12 cellular contexts compared by ENCODE assay signal in the genomic region with DNA sequence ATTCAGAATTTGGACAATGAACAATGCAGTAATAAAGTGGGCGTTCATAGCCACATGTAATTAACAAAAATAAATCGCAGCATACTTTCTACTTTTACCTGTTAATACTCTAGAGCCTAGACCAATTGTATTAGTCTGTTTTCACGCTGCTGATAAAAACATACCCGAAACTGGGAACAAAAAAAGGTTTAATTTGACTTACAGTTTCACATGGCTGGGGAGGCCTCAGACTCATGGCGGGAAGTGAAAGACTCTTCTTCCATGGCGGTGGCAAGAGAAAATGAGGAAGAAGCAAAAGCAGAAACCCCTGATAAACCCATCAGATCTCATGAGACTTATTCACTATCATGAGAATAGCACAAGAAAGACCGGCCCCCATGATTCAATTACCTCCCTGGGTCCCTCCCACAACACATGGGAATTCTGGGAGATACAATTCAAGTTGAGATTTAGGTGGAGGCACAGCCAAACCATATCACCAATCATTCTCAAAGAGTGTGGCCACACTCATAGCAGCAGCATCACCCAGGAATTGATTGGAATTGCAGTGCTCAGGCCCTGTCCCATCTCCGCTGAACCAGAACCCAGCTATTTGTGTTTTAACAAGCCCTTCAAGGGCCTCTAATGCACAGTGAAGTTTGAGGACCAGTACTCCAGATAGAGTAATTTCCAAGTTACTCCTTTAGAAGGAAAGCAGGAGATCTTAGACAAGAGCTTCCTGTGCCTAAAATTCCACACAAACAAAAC.
DNase-seq lines count a peak whose midpoint lies in the region; ATAC-seq, FAIRE-seq and TF ChIP-seq lines count a peak whose summit lies in the region.
"Had no signal": no experiment of that assay in that cellular context is flagged by ENCODE, and none has a peak within 500 bp of the region (broad histone marks: within the 10 kb centered on the region; RNA-seq: fewer than 3 reads in every experiment).

No MANE protein-coding gene starts in this region.

- no peak overlapping the region for H3K27ac ChIP-seq in GM12878 (ENCODE audit: control insufficient read depth, insufficient read depth)

- H3K36me3 ChIP-seq in GM12878 (ENCODE audit: control insufficient read depth in 2 of 2, insufficient read depth in 2 of 2, low read length in 1 of 2), result no peaks in the 10 kb centered on the region

- intact Hi-C loops in GM12878 (cut with micrococcal nuclease; ENCODE audit: unreplicated experiment), result loop anchor here (2.0 kb wide), 1 partner anchor 64 kb away; no protein-coding TSS in a partner anchor

- ATAC-seq in GM18867 (IDR thresholded peaks at IDR 0.05; ENCODE audit: unreplicated experiment) (peak; percentile 59), GM21529 (IDR thresholded peaks at IDR 0.05; ENCODE audit: unreplicated experiment) (peak; percentile 80), HG03159 (IDR thresholded peaks at IDR 0.05; ENCODE audit: unreplicated experiment) (peak; percentile 56), GM12878 (peak; percentile 83)

- TF ChIP-seq EP300 in GM12878 (IDR thresholded peaks at IDR 0.05; ENCODE audit: borderline replicate concordance in 1 of 2, control insufficient read depth in 1 of 2, low read depth in 2 of 2, low read length in 2 of 2), result no peak; a peak in 1 of 4 replicates

- RAD21 ChIA-PET in GM12878 (lab: Charles Lee; ENCODE audit: unreplicated experiment), result no interaction called here

- no peaks in the 10 kb centered on the region for H4K20me1 ChIP-seq in GM12878 (ENCODE audit: control insufficient read depth, insufficient read depth)

- CTCF ChIA-PET in GM12878 (lab: Yijun Ruan, JAX), result no interaction called here

- FAIRE-seq in GM12878 (lab: Jason Lieb, UNC), result peak; percentile 27
- FAIRE-seq: endothelial cell of umbilical vein had no signal

- BruUV-seq in GM12878 (replicated peaks; lab: Mats Ljungman, UMichigan), result no TSS peak

- TF ChIP-seq CTCF in GM12878 (IDR thresholded peaks at IDR 0.05 in 2 of 3, conservative IDR thresholded peaks at IDR 0.05 in 1 of 3; ENCODE audit: control insufficient read depth in 2 of 3, extremely low read depth in 1 of 3, insufficient read depth in 1 of 3, low read depth in 3 of 3, low read length in 3 of 3), result no peak

- 14% methylated on average over 8 of the region's 8 CpGs for WGBS in GM12878 (ENCODE audit: insufficient coverage, insufficient replicate concordance, low lambda C conversion rate, missing lambda C conversion rate)

- H3K4me1 ChIP-seq in GM12878 (ENCODE audit: control insufficient read depth, insufficient read depth, low read length), result peaks cover 20% of the 10 kb centered on the region

- H3K79me2 ChIP-seq in GM12878 (ENCODE audit: control insufficient read depth, insufficient read depth, low read length), result no peaks in the 10 kb centered on the region; the same call in 1 of the 2 replicates

- in situ Hi-C loops in GM12878 (cut with MboI), result no loop called here

- no peak overlapping the region for H3K9ac ChIP-seq in GM12878 (ENCODE audit: control insufficient read depth, insufficient read depth, low read length)

- DNase-seq in GM12878 (ENCODE audit: low read depth, low spot score) (peak; percentile 54), SIG-M5 treated with dmso at 0.1 percent for 504 hours (lab: John Stamatoyannopoulos, UW; ENCODE audit: unreplicated experiment) (no peak), T-helper 2 cell (no peak), NCI-H1436 treated with DMSO at 0.1 percent for 48 hours (lab: John Stamatoyannopoulos, UW) (no peak), globus pallidus (ENCODE audit: low spot score) (no peak)
- DNase-seq: CD8-positive, alpha-beta memory T cell; mesendoderm; NCI-H2227 treated with DMSO at 0.1 percent for 48 hours had no signal

- H3K4me2 ChIP-seq in GM12878 (ENCODE audit: control insufficient read depth, insufficient read depth), result peak overlapping the region; percentile 75

- H3K27me3 ChIP-seq in GM12878 (replicated peaks in 1 of 2; ENCODE audit: control insufficient read depth in 2 of 2, insufficient read depth in 2 of 2, low read length in 1 of 2), result no peaks in the 10 kb centered on the region

- H2AFZ ChIP-seq in GM12878 (ENCODE audit: control insufficient read depth, low read depth, low read length), result no peak overlapping the region

- H3K4me3 ChIP-seq in GM12878, result peak overlapping the region; percentile 37; the same call in 1 of the 2 replicates

- SMC1A ChIA-PET in GM12878 (lab: Charles Lee; ENCODE audit: uncharacterized antibody, unreplicated experiment), result interaction anchor here (1.0 kb wide), 1 partner anchor 55 kb away, joined by 3 read pairs; no protein-coding TSS in a partner anchor

- no peaks in the 10 kb centered on the region; the same call in 1 of the 3 replicates for H3K9me3 ChIP-seq in GM12878 (replicated peaks; ENCODE audit: control insufficient read depth, insufficient read depth, low read length)

- TF ChIP-seq POLR2A in GM12878 (IDR thresholded peaks at IDR 0.05; ENCODE audit: low read depth, low read length), result no peak

- TF ChIP-seq RAD21 in GM12878 (IDR thresholded peaks at IDR 0.05; ENCODE audit: insufficient read depth, low read depth, low read length), result no peak

- POLR2A ChIA-PET in GM12878 (lab: Charles Lee), result no interaction called here

TF ChIP-seq in GM12878, 131 proteins besides CTCF, POLR2A, EP300 and RAD21 (continues in another document):
- TF ChIP-seq, protein P1, sequence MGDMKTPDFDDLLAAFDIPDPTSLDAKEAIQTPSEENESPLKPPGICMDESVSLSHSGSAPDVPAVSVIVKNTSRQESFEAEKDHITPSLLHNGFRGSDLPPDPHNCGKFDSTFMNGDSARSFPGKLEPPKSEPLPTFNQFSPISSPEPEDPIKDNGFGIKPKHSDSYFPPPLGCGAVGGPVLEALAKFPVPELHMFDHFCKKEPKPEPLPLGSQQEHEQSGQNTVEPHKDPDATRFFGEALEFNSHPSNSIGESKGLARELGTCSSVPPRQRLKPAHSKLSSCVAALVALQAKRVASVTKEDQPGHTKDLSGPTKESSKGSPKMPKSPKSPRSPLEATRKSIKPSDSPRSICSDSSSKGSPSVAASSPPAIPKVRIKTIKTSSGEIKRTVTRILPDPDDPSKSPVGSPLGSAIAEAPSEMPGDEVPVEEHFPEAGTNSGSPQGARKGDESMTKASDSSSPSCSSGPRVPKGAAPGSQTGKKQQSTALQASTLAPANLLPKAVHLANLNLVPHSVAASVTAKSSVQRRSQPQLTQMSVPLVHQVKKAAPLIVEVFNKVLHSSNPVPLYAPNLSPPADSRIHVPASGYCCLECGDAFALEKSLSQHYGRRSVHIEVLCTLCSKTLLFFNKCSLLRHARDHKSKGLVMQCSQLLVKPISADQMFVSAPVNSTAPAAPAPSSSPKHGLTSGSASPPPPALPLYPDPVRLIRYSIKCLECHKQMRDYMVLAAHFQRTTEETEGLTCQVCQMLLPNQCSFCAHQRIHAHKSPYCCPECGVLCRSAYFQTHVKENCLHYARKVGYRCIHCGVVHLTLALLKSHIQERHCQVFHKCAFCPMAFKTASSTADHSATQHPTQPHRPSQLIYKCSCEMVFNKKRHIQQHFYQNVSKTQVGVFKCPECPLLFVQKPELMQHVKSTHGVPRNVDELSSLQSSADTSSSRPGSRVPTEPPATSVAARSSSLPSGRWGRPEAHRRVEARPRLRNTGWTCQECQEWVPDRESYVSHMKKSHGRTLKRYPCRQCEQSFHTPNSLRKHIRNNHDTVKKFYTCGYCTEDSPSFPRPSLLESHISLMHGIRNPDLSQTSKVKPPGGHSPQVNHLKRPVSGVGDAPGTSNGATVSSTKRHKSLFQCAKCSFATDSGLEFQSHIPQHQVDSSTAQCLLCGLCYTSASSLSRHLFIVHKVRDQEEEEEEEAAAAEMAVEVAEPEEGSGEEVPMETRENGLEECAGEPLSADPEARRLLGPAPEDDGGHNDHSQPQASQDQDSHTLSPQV (IDR thresholded peaks at IDR 0.05), result no peak
- peak; percentile 72 for TF ChIP-seq SPI1 (IDR thresholded peaks at IDR 0.05; ENCODE audit: borderline replicate concordance, insufficient read depth, low read depth, low read length)
- peak; percentile 86 for TF ChIP-seq IKZF1 (conservative IDR thresholded peaks at IDR 0.05)
- TF ChIP-seq MEF2B (IDR thresholded peaks at IDR 0.05; ENCODE audit: partially characterized antibody, poor library complexity, severe bottlenecking), result peak; percentile 83
- TF ChIP-seq, protein P2, sequence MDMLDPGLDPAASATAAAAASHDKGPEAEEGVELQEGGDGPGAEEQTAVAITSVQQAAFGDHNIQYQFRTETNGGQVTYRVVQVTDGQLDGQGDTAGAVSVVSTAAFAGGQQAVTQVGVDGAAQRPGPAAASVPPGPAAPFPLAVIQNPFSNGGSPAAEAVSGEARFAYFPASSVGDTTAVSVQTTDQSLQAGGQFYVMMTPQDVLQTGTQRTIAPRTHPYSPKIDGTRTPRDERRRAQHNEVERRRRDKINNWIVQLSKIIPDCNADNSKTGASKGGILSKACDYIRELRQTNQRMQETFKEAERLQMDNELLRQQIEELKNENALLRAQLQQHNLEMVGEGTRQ (IDR thresholded peaks at IDR 0.05; ENCODE audit: borderline replicate concordance, low read depth, low read length), result no peak
- 0 out of 2 replicates have a peak, but pooled peaks have one; percentile 28 for TF ChIP-seq IRF4 (IDR thresholded peaks at IDR 0.05; ENCODE audit: low read depth, low read length)
- TF ChIP-seq MYB (IDR thresholded peaks at IDR 0.05; ENCODE audit: borderline replicate concordance, low read depth, low read length), result no peak
- TF ChIP-seq, protein P3, sequence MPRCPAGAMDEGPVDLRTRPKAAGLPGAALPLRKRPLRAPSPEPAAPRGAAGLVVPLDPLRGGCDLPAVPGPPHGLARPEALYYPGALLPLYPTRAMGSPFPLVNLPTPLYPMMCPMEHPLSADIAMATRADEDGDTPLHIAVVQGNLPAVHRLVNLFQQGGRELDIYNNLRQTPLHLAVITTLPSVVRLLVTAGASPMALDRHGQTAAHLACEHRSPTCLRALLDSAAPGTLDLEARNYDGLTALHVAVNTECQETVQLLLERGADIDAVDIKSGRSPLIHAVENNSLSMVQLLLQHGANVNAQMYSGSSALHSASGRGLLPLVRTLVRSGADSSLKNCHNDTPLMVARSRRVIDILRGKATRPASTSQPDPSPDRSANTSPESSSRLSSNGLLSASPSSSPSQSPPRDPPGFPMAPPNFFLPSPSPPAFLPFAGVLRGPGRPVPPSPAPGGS (IDR thresholded peaks at IDR 0.05; ENCODE audit: borderline replicate concordance, insufficient read depth, low read depth, low read length, poor library complexity, severe bottlenecking), result no peak
- TF ChIP-seq, protein P4, sequence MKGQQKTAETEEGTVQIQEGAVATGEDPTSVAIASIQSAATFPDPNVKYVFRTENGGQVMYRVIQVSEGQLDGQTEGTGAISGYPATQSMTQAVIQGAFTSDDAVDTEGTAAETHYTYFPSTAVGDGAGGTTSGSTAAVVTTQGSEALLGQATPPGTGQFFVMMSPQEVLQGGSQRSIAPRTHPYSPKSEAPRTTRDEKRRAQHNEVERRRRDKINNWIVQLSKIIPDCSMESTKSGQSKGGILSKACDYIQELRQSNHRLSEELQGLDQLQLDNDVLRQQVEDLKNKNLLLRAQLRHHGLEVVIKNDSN (IDR thresholded peaks at IDR 0.05; ENCODE audit: borderline replicate concordance, extremely low read length, insufficient read depth, low read depth, low read length), result no peak
- TF ChIP-seq BMI1 (IDR thresholded peaks at IDR 0.05; ENCODE audit: borderline replicate concordance), result 0 out of 2 replicates have a peak, but pooled peaks have one; percentile 35
